8 cellular contexts compared by ENCODE assay signal in genomic region chr12:16606201-16606849, GRCh38. TPM values are rescaled to one million over a fixed set of nuclear protein-coding genes. Genes with fewer than 3 reads are reported as not detected.
DNase-seq lines count a peak whose midpoint lies in the region; ATAC-seq and TF ChIP-seq lines count a peak whose summit lies in the region.

No MANE protein-coding gene starts in this region.

- no peaks in the 10 kb centered on the region for H4K20me1 ChIP-seq in neural progenitor cell (ENCODE audit: low read depth)

- DNase-seq in NOMO-1 treated with dmso at 0.1 percent for 144 hours (lab: John Stamatoyannopoulos, UW; ENCODE audit: unreplicated experiment), result peak; percentile 4
- DNase-seq in fibroblast of pulmonary artery (ENCODE audit: low read depth), result peak; percentile 65
- peak; percentile 58 for DNase-seq in neural progenitor cell (ENCODE audit: low spot score)
- no peak for DNase-seq in T-helper 2 cell treated with Interferon-gamma antibody and Interleukin-4, amounts not matched to agents 5 μg/mL and 100 μg/mL, for 36 hours (ENCODE audit: low spot score)
- no peak for DNase-seq in stimulated activated CD4-positive, alpha-beta T cell treated with anti-CD3 and anti-CD28 coated beads, Interleukin-2, amount 100 ng/mL, for 48 hours
- DNase-seq in stimulated activated CD4-positive, alpha-beta T cell treated with anti-CD3 and anti-CD28 coated beads, Interleukin-12 subunit alpha, Interleukin-12 subunit beta, amount 100 ng/mL, for 4 hours, result no peak

- H3F3A ChIP-seq in neural progenitor cell (ENCODE audit: low read depth), result peaks cover 32% of the 10 kb centered on the region

- peak overlapping the region; percentile 98 for H3K27ac Mint-ChIP-seq in neural progenitor cell
- H3K27ac Mint-ChIP-seq in T-helper 2 cell treated with Interferon-gamma antibody and Interleukin-4, amounts not matched to agents 5 μg/mL and 100 μg/mL, for 36 hours, result no peak overlapping the region

- no peak overlapping the region for H3K9ac ChIP-seq in neural progenitor cell

- peak overlapping the region; percentile 98 for H3K4me3 Mint-ChIP-seq in neural progenitor cell
- no peak overlapping the region for H3K4me3 Mint-ChIP-seq in T-helper 2 cell treated with Interferon-gamma antibody and Interleukin-4, amounts not matched to agents 5 μg/mL and 100 μg/mL, for 36 hours

- H3K4me3 ChIP-seq in fibroblast of pulmonary artery (replicated peaks; ENCODE audit: low read depth, low read length) (peak overlapping the region; percentile 79), neural progenitor cell (peak overlapping the region; percentile 62)

- peaks cover 20% of the 10 kb centered on the region for H3K79me2 ChIP-seq in neural progenitor cell (ENCODE audit: low read depth)

- no peaks in the 10 kb centered on the region for H3K36me3 Mint-ChIP-seq in neural progenitor cell
- H3K36me3 Mint-ChIP-seq in T-helper 2 cell treated with Interferon-gamma antibody and Interleukin-4, amounts not matched to agents 5 μg/mL and 100 μg/mL, for 36 hours (ENCODE audit: low read depth), result no peaks in the 10 kb centered on the region

- peak overlapping the region; percentile 48 for H2AFZ ChIP-seq in neural progenitor cell (replicated peaks)

- no peaks in the 10 kb centered on the region for H3K36me3 ChIP-seq in neural progenitor cell

- no peak overlapping the region for H3K27ac ChIP-seq in neural progenitor cell

- TF ChIP-seq CTCF in fibroblast of pulmonary artery (IDR thresholded peaks at IDR 0.05; ENCODE audit: low read length, missing control alignments) (no peak), neural progenitor cell (IDR thresholded peaks at IDR 0.05) (peak; percentile 3)

- H3K9me3 Mint-ChIP-seq in neural progenitor cell, result no peaks in the 10 kb centered on the region
- H3K9me3 Mint-ChIP-seq in T-helper 2 cell treated with Interferon-gamma antibody and Interleukin-4, amounts not matched to agents 5 μg/mL and 100 μg/mL, for 36 hours, result no peaks in the 10 kb centered on the region

- peaks cover 5% of the 10 kb centered on the region for H3K27me3 Mint-ChIP-seq in neural progenitor cell (ENCODE audit: insufficient read depth, low read depth)
- H3K27me3 Mint-ChIP-seq in T-helper 2 cell treated with Interferon-gamma antibody and Interleukin-4, amounts not matched to agents 5 μg/mL and 100 μg/mL, for 36 hours (ENCODE audit: low read depth), result peaks cover 48% of the 10 kb centered on the region

- H3K4me1 ChIP-seq in neural progenitor cell, result peaks cover 68% of the 10 kb centered on the region

- H3K9me3 ChIP-seq in neural progenitor cell (ENCODE audit: low read depth), result no peaks in the 10 kb centered on the region

- H3K4me1 Mint-ChIP-seq in neural progenitor cell, result peaks cover 69% of the 10 kb centered on the region
- peaks cover 6% of the 10 kb centered on the region for H3K4me1 Mint-ChIP-seq in T-helper 2 cell treated with Interferon-gamma antibody and Interleukin-4, amounts not matched to agents 5 μg/mL and 100 μg/mL, for 36 hours (ENCODE audit: low read depth)

- H3K27me3 ChIP-seq in neural progenitor cell, result peaks cover 56% of the 10 kb centered on the region

- H3K4me2 ChIP-seq in neural progenitor cell, result peak overlapping the region; percentile 96

- ATAC-seq in GM18498 (IDR thresholded peaks at IDR 0.05; ENCODE audit: unreplicated experiment), result peak; percentile 39
- ATAC-seq in HG03045 (IDR thresholded peaks at IDR 0.05; ENCODE audit: unreplicated experiment), result peak; percentile 59

RNA-seq across cellular contexts. Expression of gene LMO3, which starts 0.4 kb away (rescaled TPM):
- total RNA-seq in neural progenitor cell (ENCODE audit: low replicate concordance), result 39.1 and 54.3 TPM in 2 replicates

Comparison
In these comparisons a context has a peak if more than half of its experiments do, and no peak if none do; other contexts are left out.
1. DNase-seq: peak in NOMO-1 treated with dmso at 0.1 percent for 144 hours (single experiment), fibroblast of pulmonary artery (single experiment) and neural progenitor cell (single experiment); none in T-helper 2 cell treated with Interferon-gamma antibody and Interleukin-4, amounts not matched to agents 5 μg/mL and 100 μg/mL, for 36 hours (single experiment), stimulated activated CD4-positive, alpha-beta T cell treated with anti-CD3 and anti-CD28 coated beads, Interleukin-2, amount 100 ng/mL, for 48 hours (0 of 2) and stimulated activated CD4-positive, alpha-beta T cell treated with anti-CD3 and anti-CD28 coated beads, Interleukin-12 subunit alpha, Interleukin-12 subunit beta, amount 100 ng/mL, for 4 hours (single experiment).